ENCODE assay signal across 25 cellular contexts in the genomic region with DNA sequence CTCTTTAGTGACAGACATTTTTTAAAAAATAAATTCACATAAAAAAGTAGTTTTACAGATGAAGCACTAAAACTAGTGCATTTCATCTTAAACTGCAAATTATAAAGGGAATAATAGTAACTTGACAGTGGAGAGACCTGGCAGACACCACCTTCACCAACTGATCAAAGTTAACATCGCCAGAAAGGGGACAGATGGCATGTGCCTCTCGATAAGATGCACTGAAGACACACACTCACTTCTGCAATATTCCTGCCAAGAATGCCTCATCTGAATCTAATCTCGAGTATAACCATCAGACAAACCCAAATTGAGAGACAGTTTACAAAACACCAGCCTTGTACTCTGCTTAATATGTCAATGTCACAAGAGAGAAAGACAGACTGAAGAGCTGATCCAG. TPM values are rescaled to one million over a fixed set of nuclear protein-coding genes. Genes with fewer than 3 reads are reported as not detected.
A peak's percentile ranks its signal among the peaks of the same experiment; 100 is the strongest.
DNase-seq lines count a peak whose midpoint lies in the region; ATAC-seq and TF ChIP-seq lines count a peak whose summit lies in the region.
"Had no signal": no experiment of that assay in that cellular context is flagged by ENCODE, and none has a peak within 500 bp of the region (broad histone marks: within the 10 kb centered on the region; RNA-seq: fewer than 3 reads in every experiment).

No MANE protein-coding gene starts in this region.

- H3K36me3 ChIP-seq in ovary: no peaks in the 10 kb centered on the region

- no peak for TF ChIP-seq CTCF in ovary (IDR thresholded peaks at IDR 0.05)
- TF ChIP-seq CTCF in natural killer cell (IDR thresholded peaks at IDR 0.05): no peak

- WGBS in ovary, 3 donors: 30 to 39% (median 38%) methylated on average over 3 of the region's 3 CpGs

- no peaks in the 10 kb centered on the region for H3K27me3 Mint-ChIP-seq in T-helper 1 cell treated with Interleukin-12 subunit alpha and Interleukin-12 subunit beta and Interleukin-4 antibody, amounts not matched to agents 30 μg/mL and 1 μg/mL, for 36 hours (ENCODE audit: low read depth)
- no peaks in the 10 kb centered on the region for H3K27me3 Mint-ChIP-seq in activated T-helper 17 cell treated with anti-CD3 and anti-CD28 coated beads, Interleukin-2, amount 50 U/mL, for 72 hours
- no peaks in the 10 kb centered on the region for H3K27me3 Mint-ChIP-seq in natural killer cell (ENCODE audit: low read depth in 2 of 2)
- H3K27me3 Mint-ChIP-seq in immature natural killer cell (ENCODE audit: low read depth in 3 of 3): peaks cover 0 to 5% (median 0%) of the 10 kb centered on the region in 3 donors
- H3K27me3 Mint-ChIP-seq: activated CD4-positive, alpha-beta memory T cell treated with anti-CD3 and anti-CD28 coated beads for 36 hours; activated naive CD4-positive, alpha-beta T cell treated with anti-CD3 and anti-CD28 coated beads, Interleukin-2, amount 10 ng/mL, durations not matched to agents 7 days and 5 days; naive B cell had no signal

- DNase-seq in T-helper 1 cell (no peak), NCI-H2171 (lab: John Stamatoyannopoulos, UW) (peak; percentile 9), posterior vena cava (ENCODE audit: low spot score) (peak; percentile 6), ovary (no peak), natural killer cell (no peak), immature natural killer cell (no peak)
- DNase-seq: activated CD4-positive, alpha-beta memory T cell treated with anti-CD3 and anti-CD28 coated beads for 36 hours; activated naive CD4-positive, alpha-beta T cell treated with anti-CD3 and anti-CD28 coated beads, Interleukin-2, amount 10 ng/mL, durations not matched to agents 7 days and 5 days; activated T-cell treated with anti-CD3 and anti-CD28 coated beads for 4 hours; DMS53; H9; naive B cell; NCI-H1694 treated with DMSO at 0.1 percent for 48 hours; posterior cingulate gyrus; SHP77 treated with DMSO at 0.1 percent for 48 hours; small intestine; stimulated activated CD4-positive, alpha-beta T cell treated with anti-CD3 and anti-CD28 coated beads, Interleukin-4, amount 100 ng/mL, for 24 hours; T-helper 2 cell had no signal

- H3K27ac Mint-ChIP-seq in T-helper 1 cell treated with Interleukin-12 subunit alpha and Interleukin-12 subunit beta and Interleukin-4 antibody, amounts not matched to agents 30 μg/mL and 1 μg/mL, for 36 hours: peak overlapping the region; percentile 2
- H3K27ac Mint-ChIP-seq in activated T-helper 17 cell treated with anti-CD3 and anti-CD28 coated beads, Interleukin-2, amount 50 U/mL, for 72 hours: peak overlapping the region; percentile 6
- no peak overlapping the region for H3K27ac Mint-ChIP-seq in natural killer cell
- peak overlapping the region in 1 of 6 donors; percentile 42 for H3K27ac Mint-ChIP-seq in immature natural killer cell
- H3K27ac Mint-ChIP-seq: activated CD4-positive, alpha-beta memory T cell treated with anti-CD3 and anti-CD28 coated beads for 36 hours; activated naive CD4-positive, alpha-beta T cell treated with anti-CD3 and anti-CD28 coated beads, Interleukin-2, amount 10 ng/mL, durations not matched to agents 7 days and 5 days; CD14-positive monocyte; WTC11 had no signal

- no peak for TF ChIP-seq EP300 in ovary (IDR thresholded peaks at IDR 0.05)

- no peak overlapping the region for H3K27ac ChIP-seq in ovary
- H3K27ac ChIP-seq: hepatocyte had no signal

- peak overlapping the region; percentile 2 for H3K4me3 Mint-ChIP-seq in T-helper 1 cell treated with Interleukin-12 subunit alpha and Interleukin-12 subunit beta and Interleukin-4 antibody, amounts not matched to agents 30 μg/mL and 1 μg/mL, for 36 hours
- H3K4me3 Mint-ChIP-seq in activated T-helper 17 cell treated with anti-CD3 and anti-CD28 coated beads, Interleukin-2, amount 50 U/mL, for 72 hours: no peak overlapping the region
- H3K4me3 Mint-ChIP-seq in natural killer cell (no peak overlapping the region), immature natural killer cell (peak overlapping the region in 2 of 5 donors; percentile 29 to 31)
- H3K4me3 Mint-ChIP-seq: activated CD4-positive, alpha-beta memory T cell treated with anti-CD3 and anti-CD28 coated beads for 36 hours; activated naive CD4-positive, alpha-beta T cell treated with anti-CD3 and anti-CD28 coated beads, Interleukin-2, amount 10 ng/mL, durations not matched to agents 7 days and 5 days; CD14-positive monocyte; H9; WTC11 had no signal

- ATAC-seq in activated T-helper 17 cell treated with anti-CD3 and anti-CD28 coated beads, Interleukin-2, amount 50 U/mL, for 72 hours (replicated peaks): no peak
- ATAC-seq in natural killer cell: no peak
- ATAC-seq: HepG2, WTC11 had no signal

- no peaks in the 10 kb centered on the region for H3K9me3 Mint-ChIP-seq in T-helper 1 cell treated with Interleukin-12 subunit alpha and Interleukin-12 subunit beta and Interleukin-4 antibody, amounts not matched to agents 30 μg/mL and 1 μg/mL, for 36 hours
- no peaks in the 10 kb centered on the region for H3K9me3 Mint-ChIP-seq in activated T-helper 17 cell treated with anti-CD3 and anti-CD28 coated beads, Interleukin-2, amount 50 U/mL, for 72 hours
- H3K9me3 Mint-ChIP-seq in natural killer cell (no peaks in the 10 kb centered on the region), immature natural killer cell (no peaks in the 10 kb centered on the region)
- H3K9me3 Mint-ChIP-seq: activated CD4-positive, alpha-beta memory T cell treated with anti-CD3 and anti-CD28 coated beads for 36 hours; activated naive CD4-positive, alpha-beta T cell treated with anti-CD3 and anti-CD28 coated beads, Interleukin-2, amount 10 ng/mL, durations not matched to agents 7 days and 5 days; CD14-positive monocyte; H9; naive B cell; WTC11 had no signal

- H3K4me3 ChIP-seq in ovary: no peak overlapping the region
- H3K4me3 ChIP-seq: hepatocyte had no signal

- H3K36me3 Mint-ChIP-seq in T-helper 1 cell treated with Interleukin-12 subunit alpha and Interleukin-12 subunit beta and Interleukin-4 antibody, amounts not matched to agents 30 μg/mL and 1 μg/mL, for 36 hours (ENCODE audit: low read depth): peaks cover 19% of the 10 kb centered on the region
- H3K36me3 Mint-ChIP-seq in activated T-helper 17 cell treated with anti-CD3 and anti-CD28 coated beads, Interleukin-2, amount 50 U/mL, for 72 hours (ENCODE audit: low read depth): peaks cover 86% of the 10 kb centered on the region
- H3K36me3 Mint-ChIP-seq in natural killer cell: no peaks in the 10 kb centered on the region
- H3K36me3 Mint-ChIP-seq in immature natural killer cell: peaks cover 0 to 4% (median 2%) of the 10 kb centered on the region in 3 donors
- H3K36me3 Mint-ChIP-seq: naive B cell had no signal

- H3K4me1 ChIP-seq in ovary (ENCODE audit: insufficient read depth): peaks cover 19% of the 10 kb centered on the region

- no peak for TF ChIP-seq POLR2A in ovary (IDR thresholded peaks at IDR 0.05)

- intact Hi-C loops in posterior vena cava (cut with DNase I): no loop called here
- intact Hi-C loops in ovary (cut with DNase I): loop anchor here in 1 of 4 donors (10.0 kb wide), 1 partner anchor 181 kb away; no protein-coding TSS in a partner anchor
- intact Hi-C loops in natural killer cell (cut with micrococcal nuclease): no loop called here

- no peaks in the 10 kb centered on the region for H3K9me3 ChIP-seq in ovary

- no peaks in the 10 kb centered on the region for H3K27me3 ChIP-seq in ovary
- H3K27me3 ChIP-seq: hepatocyte had no signal

- peaks cover 57% of the 10 kb centered on the region for H3K4me1 Mint-ChIP-seq in T-helper 1 cell treated with Interleukin-12 subunit alpha and Interleukin-12 subunit beta and Interleukin-4 antibody, amounts not matched to agents 30 μg/mL and 1 μg/mL, for 36 hours (ENCODE audit: low read depth)
- H3K4me1 Mint-ChIP-seq in activated T-helper 17 cell treated with anti-CD3 and anti-CD28 coated beads, Interleukin-2, amount 50 U/mL, for 72 hours: peaks cover 46% of the 10 kb centered on the region
- peaks cover 60 to 64% of the 10 kb centered on the region in 2 donors for H3K4me1 Mint-ChIP-seq in natural killer cell
- H3K4me1 Mint-ChIP-seq in immature natural killer cell: peaks cover 53 to 80% of the 10 kb centered on the region in 2 donors

RNA-seq across cellular contexts. Expression of a gene that starts 6.8 kb away (rescaled TPM):
- 10 to 100 TPM; 22.6 to 24.6 TPM for total RNA-seq in activated T-helper 17 cell treated with anti-CD3 and anti-CD28 coated beads, Interleukin-2, amount 50 U/mL, for 72 hours
- total RNA-seq in posterior vena cava: 10 to 100 TPM; 36.0 to 39.8 TPM
- total RNA-seq in ovary: 10 to 100 TPM; 26.5 to 73.4 (median 49.7) TPM
- polyA plus RNA-seq in ovary: 10 to 100 TPM; 31.3 to 43.6 TPM
- total RNA-seq in natural killer cell: 10 to 100 TPM in 2 of 3 donors, 1 to 10 TPM in 1; 8.7 to 15.2 (median 14.4) TPM
- 10 to 100 TPM; 35.2 to 49.8 (median 45.9) TPM for polyA plus RNA-seq in immature natural killer cell

RNA-seq across cellular contexts. Expression of a gene that starts 8.9 kb away (rescaled TPM):
- 10 to 100 TPM; 24.3 to 24.8 TPM for total RNA-seq in activated T-helper 17 cell treated with anti-CD3 and anti-CD28 coated beads, Interleukin-2, amount 50 U/mL, for 72 hours
- total RNA-seq in posterior vena cava (10 to 100 TPM; 19.4 to 20.1 TPM), ovary (10 to 100 TPM; 13.8 to 28.1 (median 18.1) TPM), natural killer cell (10 to 100 TPM; 35.9 to 50.5 (median 37.4) TPM)
- polyA plus RNA-seq in ovary (10 to 100 TPM in 1 of 2 donors, 1 to 10 TPM in 1; 6.4 to 13.0 TPM), immature natural killer cell (10 to 100 TPM in 1 of 3 donors, 1 to 10 TPM in 2; 5.6 to 19.9 (median 5.6) TPM)

RNA-seq across cellular contexts. Expression of a gene that starts 58.5 kb away (rescaled TPM):
- total RNA-seq in activated T-helper 17 cell treated with anti-CD3 and anti-CD28 coated beads, Interleukin-2, amount 50 U/mL, for 72 hours: 10 to 100 TPM in 1 of 2 donors, 1 to 10 TPM in 1; 8.6 to 64.2 TPM
- total RNA-seq in posterior vena cava: 10 to 100 TPM; 10.0 to 11.9 TPM
- 10 to 100 TPM in 3 of 7 donors, 1 to 10 TPM in 4; 2.9 to 19.9 (median 7.2) TPM for total RNA-seq in ovary
- 10 to 100 TPM in 1 of 2 donors, 1 to 10 TPM in 1; 3.8 to 17.8 TPM for polyA plus RNA-seq in ovary
- total RNA-seq in natural killer cell: 10 to 100 TPM; 11.5 to 17.7 (median 14.4) TPM
- 1 to 10 TPM in 2 of 3 donors, under 1 TPM in 1; 0.25 to 2.4 (median 1.7) TPM for polyA plus RNA-seq in immature natural killer cell
- total RNA-seq: H9, hepatocyte, NCI-H460 had no signal

Comparison
In these comparisons a context has a peak if more than half of its experiments do, and no peak if none do; other contexts are left out.
1. H3K27ac Mint-ChIP-seq: peak in T-helper 1 cell treated with Interleukin-12 subunit alpha and Interleukin-12 subunit beta and Interleukin-4 antibody, amounts not matched to agents 30 μg/mL and 1 μg/mL, for 36 hours (single experiment) and activated T-helper 17 cell treated with anti-CD3 and anti-CD28 coated beads, Interleukin-2, amount 50 U/mL, for 72 hours (single experiment); none in natural killer cell (0 of 2).
2. DNase-seq: peak in NCI-H2171 (single experiment) and posterior vena cava (single experiment); none in T-helper 1 cell (0 of 5), ovary (0 of 5), natural killer cell (single experiment) and immature natural killer cell (0 of 3).